1 cellular context compared by ENCODE assay signal in the genomic region with DNA sequence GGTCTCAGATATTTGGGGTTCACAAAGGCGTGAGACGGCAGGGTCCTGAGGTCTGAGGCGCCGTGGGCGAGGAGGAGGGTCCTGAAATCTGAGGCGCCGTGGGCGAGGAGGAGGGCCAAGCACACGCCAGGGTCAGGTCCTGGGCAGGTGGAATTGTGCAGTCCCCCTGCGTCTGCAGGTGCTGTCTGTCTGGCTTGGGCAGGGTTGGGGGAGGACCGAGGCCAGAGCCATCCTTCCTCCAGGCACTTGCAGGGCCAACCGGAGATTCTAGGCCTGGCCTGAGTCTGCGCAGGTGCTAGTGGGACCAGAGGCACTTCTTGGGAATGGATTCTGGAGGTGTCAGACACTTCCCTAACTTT.
TF ChIP-seq lines count a peak whose summit lies in the region.

No MANE protein-coding gene starts in this region.

TF ChIP-seq in GM12878, 131 proteins besides CTCF, POLR2A, EP300 and RAD21:
- TF ChIP-seq JUNB (IDR thresholded peaks at IDR 0.05), result no peak
- TF ChIP-seq, protein P1, sequence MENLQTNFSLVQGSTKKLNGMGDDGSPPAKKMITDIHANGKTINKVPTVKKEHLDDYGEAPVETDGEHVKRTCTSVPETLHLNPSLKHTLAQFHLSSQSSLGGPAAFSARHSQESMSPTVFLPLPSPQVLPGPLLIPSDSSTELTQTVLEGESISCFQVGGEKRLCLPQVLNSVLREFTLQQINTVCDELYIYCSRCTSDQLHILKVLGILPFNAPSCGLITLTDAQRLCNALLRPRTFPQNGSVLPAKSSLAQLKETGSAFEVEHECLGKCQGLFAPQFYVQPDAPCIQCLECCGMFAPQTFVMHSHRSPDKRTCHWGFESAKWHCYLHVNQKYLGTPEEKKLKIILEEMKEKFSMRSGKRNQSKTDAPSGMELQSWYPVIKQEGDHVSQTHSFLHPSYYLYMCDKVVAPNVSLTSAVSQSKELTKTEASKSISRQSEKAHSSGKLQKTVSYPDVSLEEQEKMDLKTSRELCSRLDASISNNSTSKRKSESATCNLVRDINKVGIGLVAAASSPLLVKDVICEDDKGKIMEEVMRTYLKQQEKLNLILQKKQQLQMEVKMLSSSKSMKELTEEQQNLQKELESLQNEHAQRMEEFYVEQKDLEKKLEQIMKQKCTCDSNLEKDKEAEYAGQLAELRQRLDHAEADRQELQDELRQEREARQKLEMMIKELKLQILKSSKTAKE (IDR thresholded peaks at IDR 0.05; ENCODE audit: low read depth, poor library complexity, severe bottlenecking), result no peak
- TF ChIP-seq, protein P2, sequence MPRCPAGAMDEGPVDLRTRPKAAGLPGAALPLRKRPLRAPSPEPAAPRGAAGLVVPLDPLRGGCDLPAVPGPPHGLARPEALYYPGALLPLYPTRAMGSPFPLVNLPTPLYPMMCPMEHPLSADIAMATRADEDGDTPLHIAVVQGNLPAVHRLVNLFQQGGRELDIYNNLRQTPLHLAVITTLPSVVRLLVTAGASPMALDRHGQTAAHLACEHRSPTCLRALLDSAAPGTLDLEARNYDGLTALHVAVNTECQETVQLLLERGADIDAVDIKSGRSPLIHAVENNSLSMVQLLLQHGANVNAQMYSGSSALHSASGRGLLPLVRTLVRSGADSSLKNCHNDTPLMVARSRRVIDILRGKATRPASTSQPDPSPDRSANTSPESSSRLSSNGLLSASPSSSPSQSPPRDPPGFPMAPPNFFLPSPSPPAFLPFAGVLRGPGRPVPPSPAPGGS (IDR thresholded peaks at IDR 0.05; ENCODE audit: borderline replicate concordance, insufficient read depth, low read depth, low read length, poor library complexity, severe bottlenecking), result peak; percentile 32
